In the genomic region with DNA sequence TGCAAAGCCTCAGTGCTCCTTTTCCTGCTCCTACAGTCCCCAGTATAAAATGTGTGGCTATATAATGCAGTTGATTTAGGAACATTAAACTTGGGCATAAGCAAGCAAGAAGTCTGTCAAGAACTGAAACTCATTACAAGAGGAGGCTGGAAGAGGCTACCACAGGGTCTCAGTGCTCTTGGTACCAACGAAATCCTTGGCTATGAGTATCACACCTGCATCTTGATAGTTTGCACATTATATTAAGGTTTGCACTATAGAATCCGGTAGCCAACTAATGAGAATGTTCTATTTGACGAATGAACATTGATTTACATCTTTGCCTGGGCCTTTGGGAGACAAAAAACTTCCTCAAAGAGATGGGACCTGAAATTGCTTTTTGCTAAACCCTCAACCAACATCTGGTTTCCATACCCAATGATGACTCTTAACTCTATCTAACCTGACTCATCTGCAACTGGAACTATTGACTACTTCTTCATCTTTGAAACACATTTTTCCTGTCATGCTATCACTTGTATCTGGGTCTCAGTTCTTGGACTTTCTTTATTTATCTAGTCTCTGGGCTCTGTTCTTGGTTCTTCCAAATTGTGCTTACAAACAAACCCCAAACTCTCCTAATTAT, we compare ENCODE assay signal across 11 cellular contexts.
DNase-seq lines count a peak whose midpoint lies in the region; ATAC-seq, FAIRE-seq and TF ChIP-seq lines count a peak whose summit lies in the region.
"Had no signal": no experiment of that assay in that cellular context is flagged by ENCODE, and none has a peak within 500 bp of the region (broad histone marks: within the 10 kb centered on the region; RNA-seq: fewer than 3 reads in every experiment).

No MANE protein-coding gene starts in this region.

- no peaks in the 10 kb centered on the region for H3K27me3 Mint-ChIP-seq in Calu3 (ENCODE audit: unreplicated experiment)

- peaks cover 6% of the 10 kb centered on the region for H3K36me3 Mint-ChIP-seq in Calu3 (ENCODE audit: insufficient read depth, unreplicated experiment)

- CTCF ChIA-PET in Calu3 (lab: Charles Lee), result interaction anchor here (0.7 to 1.6 kb wide), 4 partner anchors 8 to 666 kb away, joined by 3 to 10 read pairs (median 6); a partner anchor contains a TSS

- H3K27me3 ChIP-seq in colonic mucosa, result no peaks in the 10 kb centered on the region
- H3K27me3 ChIP-seq: BLaER1, left lung had no signal

- peaks cover 34% of the 10 kb centered on the region for H3K4me1 Mint-ChIP-seq in Calu3 (ENCODE audit: low read depth, unreplicated experiment)

- H3K9ac ChIP-seq in colonic mucosa (ENCODE audit: low read depth in 2 of 2, low read length in 2 of 2), result no peak overlapping the region
- H3K9ac ChIP-seq: BLaER1 had no signal

- intact Hi-C loops in Calu3 (cut with micrococcal nuclease; ENCODE audit: unreplicated experiment) (loop anchor here (1.0 to 2.0 kb wide), 6 partner anchors 60 to 666 kb away; no protein-coding TSS in a partner anchor), colonic mucosa (cut with DNase I) (loop anchor here (1.0 to 5.0 kb wide), 3 partner anchors 312 to 1192 kb away; no protein-coding TSS in a partner anchor)

- H3K4me1 ChIP-seq in colonic mucosa, result no peaks in the 10 kb centered on the region
- H3K4me1 ChIP-seq: BLaER1 had no signal

- no peaks in the 10 kb centered on the region for H3K9me3 Mint-ChIP-seq in Calu3 (ENCODE audit: low read depth, unreplicated experiment)
- H3K9me3 Mint-ChIP-seq: activated CD4-positive, alpha-beta memory T cell treated with anti-CD3 and anti-CD28 coated beads, Interleukin-2, amount 10 ng/mL, durations not matched to agents 7 days and 5 days had no signal

- TF ChIP-seq CTCF in Calu3 (IDR thresholded peaks at IDR 0.05; ENCODE audit: unreplicated experiment) (peak; percentile 1), colonic mucosa (IDR thresholded peaks at IDR 0.05) (peak; percentile 3)

- FAIRE-seq in urothelium cell line (lab: Jason Lieb, UNC), result no peak

- H3K36me3 ChIP-seq in colonic mucosa, result no peaks in the 10 kb centered on the region
- H3K36me3 ChIP-seq: BLaER1, left lung had no signal

- H3K4me3 Mint-ChIP-seq in Calu3 (ENCODE audit: low read depth, unreplicated experiment), result peak overlapping the region; percentile 14
- H3K4me3 Mint-ChIP-seq: activated CD4-positive, alpha-beta memory T cell treated with anti-CD3 and anti-CD28 coated beads, Interleukin-2, amount 10 ng/mL, durations not matched to agents 7 days and 5 days had no signal

- no peaks in the 10 kb centered on the region for H3K9me3 ChIP-seq in colonic mucosa
- H3K9me3 ChIP-seq: BLaER1, left lung had no signal

- ATAC-seq in GM19463 (IDR thresholded peaks at IDR 0.05; ENCODE audit: unreplicated experiment) (peak; percentile 6), HG03175 (IDR thresholded peaks at IDR 0.05; ENCODE audit: unreplicated experiment) (peak; percentile 8)

- H3K27ac Mint-ChIP-seq in Calu3 (ENCODE audit: unreplicated experiment), result peak overlapping the region; percentile 89

- DNase-seq in Calu3 (no peak), colonic mucosa (no peak), NCI-H510A (lab: John Stamatoyannopoulos, UW) (no peak), urothelium cell line (ENCODE audit: low spot score) (no peak), ecto neural progenitor cell (ENCODE audit: low spot score) (no peak), NCI-H748 (lab: John Stamatoyannopoulos, UW; ENCODE audit: unreplicated experiment) (no peak)

- BruUV-seq in Calu3 (replicated peaks; lab: Mats Ljungman, UMichigan), result no TSS peak

- no peak overlapping the region for H3K27ac ChIP-seq in colonic mucosa
- H3K27ac ChIP-seq: BLaER1, left lung had no signal

- H3K4me3 ChIP-seq in colonic mucosa, result no peak overlapping the region
- H3K4me3 ChIP-seq: BLaER1, left lung had no signal
